17 cellular contexts compared by ENCODE assay signal in genomic region chr11:62108971-62109391, GRCh38. TPM values are rescaled to one million over a fixed set of nuclear protein-coding genes. Genes with fewer than 3 reads are reported as not detected.
DNase-seq lines count a peak whose midpoint lies in the region; ATAC-seq and TF ChIP-seq lines count a peak whose summit lies in the region.
"Had no signal": no experiment of that assay in that cellular context is flagged by ENCODE, and none has a peak within 500 bp of the region (broad histone marks: within the 10 kb centered on the region; RNA-seq: fewer than 3 reads in every experiment).

No MANE protein-coding gene starts in this region.

- H3K36me3 Mint-ChIP-seq in mesothelial cell of epicardium, result no peaks in the 10 kb centered on the region
- H3K36me3 Mint-ChIP-seq in natural killer cell treated with Interleukin-12 subunit alpha and Interleukin-12 subunit beta and Interleukin-15 and Interleukin-18, amount 100 ng/mL, for 72 hours, result no peaks in the 10 kb centered on the region

- no peak for TF ChIP-seq CTCF in NB4 (IDR thresholded peaks at IDR 0.05; ENCODE audit: low read depth, low read length)
- TF ChIP-seq CTCF in mesothelial cell of epicardium (IDR thresholded peaks at IDR 0.05; ENCODE audit: unreplicated experiment), result no peak

- TF ChIP-seq POLR2A in NB4 (IDR thresholded peaks at IDR 0.05; ENCODE audit: extremely low read depth, insufficient read length), result no peak

- no peaks in the 10 kb centered on the region for H3K27me3 Mint-ChIP-seq in mesothelial cell of epicardium (ENCODE audit: low read depth)
- H3K27me3 Mint-ChIP-seq in natural killer cell treated with Interleukin-12 subunit alpha and Interleukin-12 subunit beta and Interleukin-15 and Interleukin-18, amount 100 ng/mL, for 72 hours, result peaks cover 0 to 3% of the 10 kb centered on the region in 2 donors

- no peak overlapping the region for H3K27ac Mint-ChIP-seq in mesothelial cell of epicardium
- no peak overlapping the region for H3K27ac Mint-ChIP-seq in natural killer cell treated with Interleukin-12 subunit alpha and Interleukin-12 subunit beta and Interleukin-15 and Interleukin-18, amount 100 ng/mL, for 72 hours
- H3K27ac Mint-ChIP-seq: activated CD4-positive, alpha-beta T cell treated with anti-CD3 and anti-CD28 coated beads, Interleukin-2, amount 10 ng/mL, durations not matched to agents 7 days and 5 days; activated T-helper 1 cell treated with anti-CD3 and anti-CD28 coated beads, Interleukin-12 subunit alpha, Interleukin-12 subunit beta, Interleukin-2, Interleukin-4 antibody, amounts not matched to agents 30 ng/mL and 10 ng/mL and 1 ng/mL, durations not matched to agents 14 hours and 24 hours and 36 hours had no signal

- no peak for ATAC-seq in natural killer cell treated with Interleukin-12 subunit alpha and Interleukin-12 subunit beta and Interleukin-15 and Interleukin-18, amount 100 ng/mL, for 72 hours
- ATAC-seq in Right ventricle myocardium superior (ENCODE audit: poor library complexity), result no peak

- peaks cover 7% of the 10 kb centered on the region for H3K4me1 Mint-ChIP-seq in mesothelial cell of epicardium
- H3K4me1 Mint-ChIP-seq in natural killer cell treated with Interleukin-12 subunit alpha and Interleukin-12 subunit beta and Interleukin-15 and Interleukin-18, amount 100 ng/mL, for 72 hours (ENCODE audit: low read depth in 2 of 2), result peaks cover 12 to 21% of the 10 kb centered on the region in 2 donors

- DNase-seq in Daoy (ENCODE audit: low read depth), result peak; percentile 28
- DNase-seq in NB4 (ENCODE audit: low read depth), result peak; percentile 50
- peak; percentile 77 for DNase-seq in astrocyte of the hippocampus (ENCODE audit: low read depth, low spot score)
- DNase-seq in kidney glomerular epithelial cell (lab: John Stamatoyannopoulos, UW), result peak; percentile 27
- DNase-seq in activated CD4-positive, alpha-beta T cell treated with anti-CD3 and anti-CD28 coated beads for 48 hours, result no peak
- no peak for DNase-seq in mesothelial cell of epicardium (ENCODE audit: low spot score in 2 of 2, unreplicated experiment in 2 of 2)
- no peak for DNase-seq in natural killer cell treated with Interleukin-12 subunit alpha and Interleukin-12 subunit beta and Interleukin-15 and Interleukin-18, amount 100 ng/mL, for 72 hours (ENCODE audit: low spot score)
- DNase-seq in Right ventricle myocardium superior, result no peak
- DNase-seq: activated CD4-positive, alpha-beta T cell treated with anti-CD3 and anti-CD28 coated beads, Interleukin-2, amount 10 ng/mL, durations not matched to agents 7 days and 5 days; BE2C; effector CD4-positive, alpha-beta T cell; NCI-H1417 treated with DMSO at 0.1 percent for 48 hours; NCI-H510A; stimulated activated CD4-positive, alpha-beta T cell treated with anti-CD3 and anti-CD28 coated beads, Interleukin-1b, Interleukin-23, amount 100 ng/mL, for 48 hours; stimulated activated CD8-positive, alpha-beta memory T cell treated with anti-CD3 and anti-CD28 coated beads, Interleukin-4, amount 100 ng/mL, for 48 hours; trophoblast cell had no signal

- no peaks in the 10 kb centered on the region for H3K9me3 Mint-ChIP-seq in mesothelial cell of epicardium
- no peaks in the 10 kb centered on the region for H3K9me3 Mint-ChIP-seq in natural killer cell treated with Interleukin-12 subunit alpha and Interleukin-12 subunit beta and Interleukin-15 and Interleukin-18, amount 100 ng/mL, for 72 hours
- H3K9me3 Mint-ChIP-seq: activated CD4-positive, alpha-beta T cell treated with anti-CD3 and anti-CD28 coated beads, Interleukin-2, amount 10 ng/mL, durations not matched to agents 7 days and 5 days had no signal

- intact Hi-C loops in Right ventricle myocardium superior (cut with DNase I), result no loop called here

- H3K4me3 ChIP-seq in NB4 (ENCODE audit: low read depth, low read length), result no peak overlapping the region

- H3K4me3 Mint-ChIP-seq in mesothelial cell of epicardium, result no peak overlapping the region
- no peak overlapping the region for H3K4me3 Mint-ChIP-seq in natural killer cell treated with Interleukin-12 subunit alpha and Interleukin-12 subunit beta and Interleukin-15 and Interleukin-18, amount 100 ng/mL, for 72 hours
- H3K4me3 Mint-ChIP-seq: activated CD4-positive, alpha-beta T cell treated with anti-CD3 and anti-CD28 coated beads, Interleukin-2, amount 10 ng/mL, durations not matched to agents 7 days and 5 days; activated T-helper 1 cell treated with anti-CD3 and anti-CD28 coated beads, Interleukin-12 subunit alpha, Interleukin-12 subunit beta, Interleukin-2, Interleukin-4 antibody, amounts not matched to agents 30 ng/mL and 10 ng/mL and 1 ng/mL, durations not matched to agents 14 hours and 24 hours and 36 hours had no signal

RNA-seq across cellular contexts. Expression of gene INCENP, which starts 14.8 kb away (rescaled TPM):
- total RNA-seq in Daoy (2014; rRNA removed; shearing (Covaris generic)), result 57.0 and 76.3 TPM in 2 replicates
- total RNA-seq in mesothelial cell of epicardium (50.4 to 51.6 TPM (median 50.9 TPM) in 3 replicates), Right ventricle myocardium superior (10.3 TPM)
- total RNA-seq in natural killer cell treated with Interleukin-12 subunit alpha and Interleukin-12 subunit beta and Interleukin-15 and Interleukin-18, amount 100 ng/mL, for 72 hours, result 100 to 1,000 TPM in 1 of 2 donors, 10 to 100 TPM in 1; 74.4 to 135 TPM

Comparison
In these comparisons a context has a peak if more than half of its experiments do, and no peak if none do; other contexts are left out.
1. DNase-seq: peak in Daoy (single experiment), NB4 (single experiment), astrocyte of the hippocampus (single experiment) and kidney glomerular epithelial cell (single experiment); none in activated CD4-positive, alpha-beta T cell treated with anti-CD3 and anti-CD28 coated beads for 48 hours (single experiment), mesothelial cell of epicardium (0 of 2), natural killer cell treated with Interleukin-12 subunit alpha and Interleukin-12 subunit beta and Interleukin-15 and Interleukin-18, amount 100 ng/mL, for 72 hours (single experiment) and Right ventricle myocardium superior (single experiment).